ENCODE assay signal across 7 cellular contexts in the genomic region with DNA sequence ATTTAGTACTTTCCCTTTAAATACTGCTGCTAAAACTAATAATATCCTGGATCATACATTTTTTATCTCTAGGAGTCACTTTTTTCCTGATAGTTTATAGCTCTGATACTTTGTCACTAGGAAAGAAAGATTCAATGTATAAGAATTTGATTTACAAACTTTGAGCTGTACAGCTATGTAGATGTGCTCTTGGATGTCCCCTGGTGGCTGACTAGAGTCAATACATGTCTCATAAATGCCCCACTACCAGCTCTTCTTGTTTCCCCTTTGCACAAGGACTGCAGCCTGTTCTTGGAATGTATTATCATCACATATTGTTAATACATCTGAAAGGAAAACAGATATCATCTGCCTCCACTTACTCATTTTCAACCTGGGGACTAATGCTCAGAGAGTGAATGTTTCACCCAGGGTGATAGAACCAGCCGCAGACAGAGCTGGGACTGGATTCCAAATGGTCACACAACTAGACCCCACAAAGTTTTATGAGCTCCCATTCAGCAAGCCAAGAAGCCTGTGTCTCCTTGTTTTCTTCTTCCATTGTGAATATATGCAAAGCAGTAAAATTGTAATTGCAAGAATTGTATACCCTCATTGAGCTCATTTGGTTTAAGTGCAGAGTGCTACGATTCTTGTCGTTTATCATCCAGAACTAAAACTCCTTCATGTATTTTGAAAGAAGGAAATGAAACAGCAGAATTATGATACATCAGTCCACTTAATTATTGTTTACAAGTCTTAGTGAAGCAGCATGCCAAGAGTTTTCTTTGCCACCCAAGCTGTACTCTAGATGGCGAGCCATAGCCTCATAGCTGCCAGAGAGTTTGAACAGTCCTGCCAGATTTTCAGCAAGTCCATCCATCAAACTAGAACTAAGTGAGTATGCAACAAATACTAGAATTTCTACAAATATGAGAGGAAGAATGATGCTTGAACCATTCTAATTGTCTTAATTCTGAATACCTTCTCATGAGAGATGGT.
DNase-seq lines count a peak whose midpoint lies in the region; ATAC-seq, FAIRE-seq and TF ChIP-seq lines count a peak whose summit lies in the region.

No MANE protein-coding gene starts in this region.

- H2AFZ ChIP-seq in HepG2 (ENCODE audit: low read length) = no peak overlapping the region

- intact Hi-C loops in HepG2 (cut with micrococcal nuclease; ENCODE audit: unreplicated experiment) = no loop called here

- ATAC-seq in GM21529 (IDR thresholded peaks at IDR 0.05; ENCODE audit: unreplicated experiment) (peak; percentile 99), HepG2 (peak; percentile 85), thoracic aorta (ENCODE audit: insufficient number of reproducible peaks, low FRiP score, low read depth) (no peak)

- no TSS peak for BruUV-seq in HepG2 (replicated peaks; lab: Mats Ljungman, UMichigan)

- in situ Hi-C loops in HepG2 (cut with HindIII; ENCODE audit: extremely low pct_ligation_motif_present, low pct_unique_long_range_greater_than_20kb) = no loop called here

- no peak for TF ChIP-seq RAD21 in HepG2 (CRISPR knock-in tag; IDR thresholded peaks at IDR 0.05)

- H3K27me3 ChIP-seq in HepG2 (ENCODE audit: control insufficient read depth in 1 of 2, insufficient read depth in 2 of 2, low read length in 2 of 2) = no peaks in the 10 kb centered on the region
- no peaks in the 10 kb centered on the region for H3K27me3 ChIP-seq in thoracic aorta (replicated peaks; ENCODE audit: insufficient read depth)

- TF ChIP-seq CTCF in GM12872 (IDR thresholded peaks at IDR 0.05; ENCODE audit: insufficient read depth, low read depth, low read length) = peak; percentile 91
- TF ChIP-seq CTCF in cardiac fibroblast (IDR thresholded peaks at IDR 0.05; ENCODE audit: low read depth, low read length) = peak; percentile 93
- TF ChIP-seq CTCF in HepG2 (CRISPR knock-in tag; IDR thresholded peaks at IDR 0.05) = peak; percentile 64
- peak; percentile 68 for TF ChIP-seq CTCF in thoracic aorta (IDR thresholded peaks at IDR 0.05)

- TF ChIP-seq EP300 in HepG2 (IDR thresholded peaks at IDR 0.05; ENCODE audit: low read depth in 2 of 2, low read length in 2 of 2) (no peak), HepG2 (CRISPR knock-in tag; IDR thresholded peaks at IDR 0.05; ENCODE audit: borderline replicate concordance) (no peak)

- H3K79me2 ChIP-seq in HepG2 (ENCODE audit: insufficient read depth, low read length) = no peaks in the 10 kb centered on the region

- POLR2A ChIA-PET in HepG2 (lab: Yijun Ruan, JAX) = no interaction called here

- no peaks in the 10 kb centered on the region for H3K9me3 ChIP-seq in HepG2 (ENCODE audit: low read length)
- peaks cover 5% of the 10 kb centered on the region for H3K9me3 ChIP-seq in thoracic aorta

- H3K27ac ChIP-seq in HepG2 (ENCODE audit: extremely low read length, insufficient read depth, low read length) = no peak overlapping the region
- peak overlapping the region; percentile 16 to 37 for H3K27ac ChIP-seq in thoracic aorta

- no peak overlapping the region for H3K4me3 ChIP-seq in cardiac fibroblast (replicated peaks in 1 of 2; ENCODE audit: low read depth in 2 of 2, low read length in 2 of 2)
- H3K4me3 ChIP-seq in HepG2 (replicated peaks in 1 of 3; ENCODE audit: insufficient read depth in 1 of 3, low read depth in 2 of 3, low read length in 3 of 3) = no peak overlapping the region
- no peak overlapping the region for H3K4me3 ChIP-seq in thoracic aorta

- WGBS in HepG2 (ENCODE audit: low lambda C conversion rate) = 94% methylated on average over 4 of the region's 4 CpGs

- CTCF ChIA-PET in HepG2 (lab: Yijun Ruan, JAX; ENCODE audit: low intra/inter-chr PET ratio, low total read pairs) = no interaction called here

- H3K4me1 ChIP-seq in HepG2 (ENCODE audit: insufficient read depth, low read length) (no peaks in the 10 kb centered on the region), thoracic aorta (ENCODE audit: control insufficient read depth in 1 of 2, low read depth in 2 of 2) (peaks cover 27 to 43% of the 10 kb centered on the region in 2 donors)

- H4K20me1 ChIP-seq in HepG2 (ENCODE audit: insufficient read depth, low read length) = no peaks in the 10 kb centered on the region

- peak; percentile 77 for FAIRE-seq in HepG2 (lab: Jason Lieb, UNC)

- H3K36me3 ChIP-seq in HepG2 (replicated peaks in 1 of 2; ENCODE audit: control insufficient read depth in 1 of 2, insufficient read depth in 2 of 2, low read length in 2 of 2) = no peaks in the 10 kb centered on the region
- no peaks in the 10 kb centered on the region for H3K36me3 ChIP-seq in thoracic aorta

- no peak overlapping the region for H3K9ac ChIP-seq in HepG2 (ENCODE audit: insufficient read depth, low read depth, low read length)

- TF ChIP-seq POLR2A in HepG2 (IDR thresholded peaks at IDR 0.05; ENCODE audit: insufficient read depth in 1 of 2, low read depth in 2 of 2, low read length in 2 of 2) = no peak

- DNase-seq in HK-2 (ENCODE audit: unreplicated experiment) = peak; percentile 6
- peak; percentile 7 to 38 for DNase-seq in SHP77 (lab: John Stamatoyannopoulos, UW)
- peak; percentile 71 to 74 for DNase-seq in cardiac fibroblast (ENCODE audit: low read depth in 2 of 2)
- DNase-seq in HepG2 (ENCODE audit: low spot score) = peak; percentile 27
- DNase-seq in thoracic aorta (ENCODE audit: low spot score) = no peak

- H3K4me2 ChIP-seq in HepG2 (ENCODE audit: low read depth, low read length) = no peak overlapping the region

TF ChIP-seq in HepG2, 621 proteins besides CTCF, POLR2A, EP300 and RAD21:
- TF ChIP-seq, protein P1, sequence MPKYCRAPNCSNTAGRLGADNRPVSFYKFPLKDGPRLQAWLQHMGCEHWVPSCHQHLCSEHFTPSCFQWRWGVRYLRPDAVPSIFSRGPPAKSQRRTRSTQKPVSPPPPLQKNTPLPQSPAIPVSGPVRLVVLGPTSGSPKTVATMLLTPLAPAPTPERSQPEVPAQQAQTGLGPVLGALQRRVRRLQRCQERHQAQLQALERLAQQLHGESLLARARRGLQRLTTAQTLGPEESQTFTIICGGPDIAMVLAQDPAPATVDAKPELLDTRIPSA (CRISPR knock-in tag; IDR thresholded peaks at IDR 0.05; ENCODE audit: borderline replicate concordance) = no peak
- peak; percentile 57 for TF ChIP-seq SMC3 (IDR thresholded peaks at IDR 0.05; ENCODE audit: low read length)
- no peak for TF ChIP-seq KDM3A (CRISPR knock-in tag; IDR thresholded peaks at IDR 0.05; ENCODE audit: low read depth)
- peak; percentile 39 for TF ChIP-seq STAG1 (CRISPR knock-in tag; IDR thresholded peaks at IDR 0.05)
- no peak for TF ChIP-seq ZSCAN21 (CRISPR knock-in tag; IDR thresholded peaks at IDR 0.05; ENCODE audit: borderline replicate concordance)
